ENCODE assay signal across 20 cellular contexts in genomic region chr17:50906443-50906842, GRCh38. TPM values are rescaled to one million over a fixed set of nuclear protein-coding genes. Genes with fewer than 3 reads are reported as not detected.
DNase-seq lines count a peak whose midpoint lies in the region; ATAC-seq and TF ChIP-seq lines count a peak whose summit lies in the region.
"Had no signal": no experiment of that assay in that cellular context is flagged by ENCODE, and none has a peak within 500 bp of the region (broad histone marks: within the 10 kb centered on the region; RNA-seq: fewer than 3 reads in every experiment).

No MANE protein-coding gene starts in this region.

- no peaks in the 10 kb centered on the region for H3K9me3 Mint-ChIP-seq in activated CD4-positive, alpha-beta memory T cell treated with anti-CD3 and anti-CD28 coated beads, Interleukin-2, amount 10 ng/mL, durations not matched to agents 7 days and 5 days
- no peaks in the 10 kb centered on the region for H3K9me3 Mint-ChIP-seq in activated CD4-positive, alpha-beta memory T cell treated with anti-CD3 and anti-CD28 coated beads for 36 hours
- H3K9me3 Mint-ChIP-seq: activated CD8-positive, alpha-beta T cell treated with anti-CD3 and anti-CD28 coated beads for 36 hours had no signal

- no peak for DNase-seq in activated CD4-positive, alpha-beta memory T cell treated with anti-CD3 and anti-CD28 coated beads, Interleukin-2, amount 10 ng/mL, durations not matched to agents 7 days and 5 days
- DNase-seq in activated CD4-positive, alpha-beta memory T cell treated with anti-CD3 and anti-CD28 coated beads for 36 hours = no peak
- DNase-seq in DMS114 treated with DMSO at 0.1 percent for 48 hours (lab: John Stamatoyannopoulos, UW; ENCODE audit: unreplicated experiment) (no peak), PC-3 (no peak), NCI-H82 treated with DMSO at 0.1 percent for 48 hours (lab: John Stamatoyannopoulos, UW; ENCODE audit: unreplicated experiment) (no peak)
- DNase-seq: activated CD8-positive, alpha-beta T cell treated with anti-CD3 and anti-CD28 coated beads for 36 hours; activated T-cell treated with anti-CD3 and anti-CD28 coated beads, Interleukin-2, amount 50 U/mL, for 48 hours; DMS53; Karpas-422; left ventricle myocardium superior; NCI-H1105; NCI-H774; ovary; stimulated activated CD4-positive, alpha-beta T cell treated with anti-CD3 and anti-CD28 coated beads, Interleukin-4, amount 100 ng/mL, for 1 hour; testis had no signal

- no peaks in the 10 kb centered on the region for H3K9me3 ChIP-seq in liver (ENCODE audit: control insufficient read depth in 4 of 4, low read length in 3 of 4)
- no peaks in the 10 kb centered on the region for H3K9me3 ChIP-seq in stomach smooth muscle (ENCODE audit: control insufficient read depth in 2 of 2, low read length in 2 of 2)
- no peaks in the 10 kb centered on the region for H3K9me3 ChIP-seq in PC-3 (ENCODE audit: low read length)
- H3K9me3 ChIP-seq: BLaER1 treated with 17β-estradiol and CSF1 and Interleukin-3, amounts not matched to agents 10 nM and 100 nM; ovary; testis had no signal

- H3K4me1 Mint-ChIP-seq in activated CD4-positive, alpha-beta memory T cell treated with anti-CD3 and anti-CD28 coated beads, Interleukin-2, amount 10 ng/mL, durations not matched to agents 7 days and 5 days = peaks cover 77% of the 10 kb centered on the region
- H3K4me1 Mint-ChIP-seq in activated CD4-positive, alpha-beta memory T cell treated with anti-CD3 and anti-CD28 coated beads for 36 hours (ENCODE audit: low read depth) = peaks cover 64% of the 10 kb centered on the region

- H3K27me3 ChIP-seq in liver (ENCODE audit: control insufficient read depth in 4 of 4, insufficient read depth in 4 of 4, low read length in 3 of 4) = no peaks in the 10 kb centered on the region
- no peaks in the 10 kb centered on the region for H3K27me3 ChIP-seq in stomach smooth muscle (ENCODE audit: control insufficient read depth in 1 of 2, insufficient read depth in 2 of 2, low read length in 2 of 2)
- no peaks in the 10 kb centered on the region for H3K27me3 ChIP-seq in PC-3 (ENCODE audit: low read length)
- H3K27me3 ChIP-seq: BLaER1 treated with 17β-estradiol and CSF1 and Interleukin-3, amounts not matched to agents 10 nM and 100 nM; ovary; testis had no signal

- BruUV-seq in PC-3 (replicated peaks; lab: Mats Ljungman, UMichigan) = no TSS peak

- H3K27me3 Mint-ChIP-seq in activated CD4-positive, alpha-beta memory T cell treated with anti-CD3 and anti-CD28 coated beads, Interleukin-2, amount 10 ng/mL, durations not matched to agents 7 days and 5 days = no peaks in the 10 kb centered on the region
- H3K27me3 Mint-ChIP-seq in activated CD4-positive, alpha-beta memory T cell treated with anti-CD3 and anti-CD28 coated beads for 36 hours = no peaks in the 10 kb centered on the region
- H3K27me3 Mint-ChIP-seq: activated CD8-positive, alpha-beta T cell treated with anti-CD3 and anti-CD28 coated beads for 36 hours; activated naive CD8-positive, alpha-beta T cell had no signal

- TF ChIP-seq CTCF in VCaP (conservative IDR thresholded peaks at IDR 0.05) (no peak), liver (IDR thresholded peaks at IDR 0.05; ENCODE audit: low read depth, low read length, missing input control) (no peak), PC-3 (conservative IDR thresholded peaks at IDR 0.05; ENCODE audit: low read depth, low read length) (no peak)

- peaks cover 12 to 71% (median 49%) of the 10 kb centered on the region in 4 donors for H3K4me1 ChIP-seq in liver (ENCODE audit: control insufficient read depth in 4 of 4, insufficient read depth in 4 of 4, low read length in 3 of 4)
- peaks cover 41% of the 10 kb centered on the region for H3K4me1 ChIP-seq in stomach smooth muscle (ENCODE audit: control insufficient read depth, insufficient read depth, low read length)
- peaks cover 27% of the 10 kb centered on the region for H3K4me1 ChIP-seq in PC-3 (ENCODE audit: insufficient read depth, low read length)

- peak overlapping the region in 1 of 2 donors; percentile 64 for H3K9ac ChIP-seq in liver (ENCODE audit: low read depth in 1 of 2, low read length in 2 of 2)
- peak overlapping the region in 1 of 2 donors; percentile 85 for H3K9ac ChIP-seq in stomach smooth muscle (ENCODE audit: low read length in 2 of 2)
- H3K9ac ChIP-seq in PC-3 (ENCODE audit: low read length) = no peak overlapping the region

- intact Hi-C loops in activated CD4-positive, alpha-beta memory T cell treated with anti-CD3 and anti-CD28 coated beads for 36 hours (cut with micrococcal nuclease) = no loop called here
- intact Hi-C loops in PC-3 (cut with micrococcal nuclease) = no loop called here

- no peak for TF ChIP-seq RAD21 in liver (IDR thresholded peaks at IDR 0.05)

- H3K36me3 ChIP-seq in liver (ENCODE audit: control insufficient read depth in 4 of 4, insufficient read depth in 3 of 4, low read depth in 1 of 4, low read length in 3 of 4) (no peaks in the 10 kb centered on the region), stomach smooth muscle (ENCODE audit: control insufficient read depth in 2 of 2, insufficient read depth in 2 of 2, low read length in 2 of 2) (no peaks in the 10 kb centered on the region), PC-3 (ENCODE audit: low read depth, low read length) (no peaks in the 10 kb centered on the region)
- H3K36me3 ChIP-seq: BLaER1 treated with 17β-estradiol and CSF1 and Interleukin-3, amounts not matched to agents 10 nM and 100 nM; ovary had no signal

- CTCF ChIA-PET in activated CD4-positive, alpha-beta memory T cell treated with anti-CD3 and anti-CD28 coated beads, Interleukin-2, amount 10 ng/mL, durations not matched to agents 7 days and 5 days (lab: Charles Lee) = interaction anchor here (2.0 kb wide), 1 partner anchor 20 kb away, joined by 5 read pairs; no protein-coding TSS in a partner anchor
- CTCF ChIA-PET in activated CD4-positive, alpha-beta memory T cell treated with anti-CD3 and anti-CD28 coated beads for 36 hours (lab: Charles Lee) = interaction anchor here (1.7 kb wide), 1 partner anchor 44 kb away, joined by 5 read pairs; no protein-coding TSS in a partner anchor
- CTCF ChIA-PET in PC-3 (lab: Charles Lee) = interaction anchor here (0.7 kb wide), 1 partner anchor 8 kb away, joined by 5 read pairs; no protein-coding TSS in a partner anchor

- H3K79me2 ChIP-seq in PC-3 (ENCODE audit: low read length) = no peaks in the 10 kb centered on the region

- H3F3A ChIP-seq in PC-3 (ENCODE audit: low read length, unreplicated experiment) = no peaks in the 10 kb centered on the region

- H3K4me2 ChIP-seq in PC-3 (ENCODE audit: low read length) = no peak overlapping the region

- H3K4me3 ChIP-seq in liver (ENCODE audit: low read depth in 1 of 3, low read length in 3 of 3) (no peak overlapping the region), stomach smooth muscle (ENCODE audit: low read length in 2 of 2) (no peak overlapping the region), PC-3 (ENCODE audit: low read length) (no peak overlapping the region)
- H3K4me3 ChIP-seq: BLaER1 treated with 17β-estradiol and CSF1 and Interleukin-3, amounts not matched to agents 10 nM and 100 nM; ovary; testis had no signal

- no peaks in the 10 kb centered on the region for H4K20me1 ChIP-seq in PC-3 (ENCODE audit: low read length)
- H4K20me1 ChIP-seq: BLaER1 treated with 17β-estradiol and CSF1 and Interleukin-3, amounts not matched to agents 10 nM and 100 nM had no signal

- ATAC-seq in PC-3 = no peak
- ATAC-seq: activated CD8-positive, alpha-beta T cell treated with anti-CD3 and anti-CD28 coated beads for 36 hours; left ventricle myocardium superior had no signal

- peaks cover 3% of the 10 kb centered on the region for H3K36me3 Mint-ChIP-seq in activated CD4-positive, alpha-beta memory T cell treated with anti-CD3 and anti-CD28 coated beads, Interleukin-2, amount 10 ng/mL, durations not matched to agents 7 days and 5 days (ENCODE audit: low read depth)
- H3K36me3 Mint-ChIP-seq in activated CD4-positive, alpha-beta memory T cell treated with anti-CD3 and anti-CD28 coated beads for 36 hours = no peaks in the 10 kb centered on the region
- H3K36me3 Mint-ChIP-seq: activated naive CD8-positive, alpha-beta T cell had no signal

- H3K27ac Mint-ChIP-seq in activated CD4-positive, alpha-beta memory T cell treated with anti-CD3 and anti-CD28 coated beads, Interleukin-2, amount 10 ng/mL, durations not matched to agents 7 days and 5 days = peak overlapping the region; percentile 21
- no peak overlapping the region for H3K27ac Mint-ChIP-seq in activated CD4-positive, alpha-beta memory T cell treated with anti-CD3 and anti-CD28 coated beads for 36 hours

- H3K4me3 Mint-ChIP-seq in activated CD4-positive, alpha-beta memory T cell treated with anti-CD3 and anti-CD28 coated beads, Interleukin-2, amount 10 ng/mL, durations not matched to agents 7 days and 5 days = no peak overlapping the region
- no peak overlapping the region for H3K4me3 Mint-ChIP-seq in activated CD4-positive, alpha-beta memory T cell treated with anti-CD3 and anti-CD28 coated beads for 36 hours
- H3K4me3 Mint-ChIP-seq: activated CD8-positive, alpha-beta T cell treated with anti-CD3 and anti-CD28 coated beads for 36 hours had no signal

- 89% methylated on average over 4 of the region's 4 CpGs for WGBS in liver

- H2AFZ ChIP-seq in PC-3 (ENCODE audit: low read length) = no peak overlapping the region

- H3K27ac ChIP-seq in VCaP (peak overlapping the region; percentile 99), liver (ENCODE audit: low read depth in 1 of 2, low read length in 2 of 2) (peak overlapping the region; percentile 82 to 86), stomach smooth muscle (ENCODE audit: low read length) (peak overlapping the region; percentile 99), PC-3 (ENCODE audit: low read length) (no peak overlapping the region)
- H3K27ac ChIP-seq: ovary, testis had no signal

- POLR2A ChIA-PET in activated CD4-positive, alpha-beta memory T cell treated with anti-CD3 and anti-CD28 coated beads, Interleukin-2, amount 10 ng/mL, durations not matched to agents 7 days and 5 days (lab: Charles Lee) = interaction anchor here (15.2 kb wide), 1 partner anchor 41 kb away, joined by 298 read pairs; the partner anchor contains the start of gene TOB1
- POLR2A ChIA-PET in activated CD4-positive, alpha-beta memory T cell treated with anti-CD3 and anti-CD28 coated beads for 36 hours (lab: Charles Lee) = interaction anchor here (5.7 kb wide), 1 partner anchor 40 kb away, joined by 38 read pairs; the partner anchor contains the start of gene TOB1
- POLR2A ChIA-PET in PC-3 (lab: Charles Lee; ENCODE audit: unreplicated experiment) = no interaction called here

- H3K9me2 ChIP-seq in PC-3 (replicated peaks; ENCODE audit: low read length) = no peaks in the 10 kb centered on the region; the same call in 1 of the 2 replicates

TF ChIP-seq in liver, 16 proteins besides CTCF, POLR2A, EP300 and RAD21 (continues in another document):
- TF ChIP-seq JUND (IDR thresholded peaks at IDR 0.05) (no peak), FOXA2 (IDR thresholded peaks at IDR 0.05) (no peak), NR2F2 (IDR thresholded peaks at IDR 0.05) (no peak)

RNA-seq across cellular contexts. Expression of gene TOB1, which starts 40.3 kb away (rescaled TPM):
- total RNA-seq in activated CD4-positive, alpha-beta memory T cell treated with anti-CD3 and anti-CD28 coated beads, Interleukin-2, amount 10 ng/mL, durations not matched to agents 7 days and 5 days = 100 to 1,000 TPM; 121 to 124 TPM
- total RNA-seq in activated CD4-positive, alpha-beta memory T cell treated with anti-CD3 and anti-CD28 coated beads for 36 hours = 10 to 100 TPM; 42.3 to 44.1 TPM
- total RNA-seq in liver (10 to 100 TPM; 10.2 to 28.0 TPM), PC-3 (2014; rRNA removed) (28.7 and 39.3 TPM in 2 replicates)
- polyA plus RNA-seq in liver = 100 to 1,000 TPM in 1 of 2 donors, 10 to 100 TPM in 1; 47.5 to 132 TPM
